19 cellular contexts compared by ENCODE assay signal in genomic region chr14:72716471-72716870, GRCh38.
A peak's percentile ranks its signal among the peaks of the same experiment; 100 is the strongest.
DNase-seq lines count a peak whose midpoint lies in the region; ATAC-seq and TF ChIP-seq lines count a peak whose summit lies in the region.
"Had no signal": no experiment of that assay in that cellular context is flagged by ENCODE, and none has a peak within 500 bp of the region (broad histone marks: within the 10 kb centered on the region; RNA-seq: fewer than 3 reads in every experiment).

No MANE protein-coding gene starts in this region.

- ATAC-seq in Right ventricle myocardium inferior (no peak), naive B cell (ENCODE audit: low read depth in 2 of 2) (no peak), HG03025 (IDR thresholded peaks at IDR 0.05; ENCODE audit: low FRiP score, unreplicated experiment) (no peak)
- ATAC-seq: T-helper 17 cell, WTC11 had no signal

- intact Hi-C loops in Right ventricle myocardium inferior (cut with DNase I), result loop anchor here (5.0 kb wide), 2 partner anchors 76 to 96 kb away; no protein-coding TSS in a partner anchor

- H3K9me3 ChIP-seq in right atrium auricular region, result no peaks in the 10 kb centered on the region
- H3K9me3 ChIP-seq: colonic mucosa, suprapubic skin had no signal

- TF ChIP-seq CTCF in right atrium auricular region (IDR thresholded peaks at IDR 0.05) (no peak), brain (conservative IDR thresholded peaks at IDR 0.05) (no peak)

- H3K9me3 Mint-ChIP-seq in brain (no peaks in the 10 kb centered on the region), naive B cell (no peaks in the 10 kb centered on the region)
- H3K9me3 Mint-ChIP-seq: activated T-helper 17 cell treated with anti-CD3 and anti-CD28 coated beads, Interleukin-2, amount 50 U/mL, for 72 hours; WTC11 had no signal

- no peak overlapping the region for H3K4me3 Mint-ChIP-seq in brain
- peak overlapping the region in 6 of 8 donors; percentile 38 to 90 (median 83) for H3K4me3 Mint-ChIP-seq in naive B cell
- H3K4me3 Mint-ChIP-seq: activated T-helper 17 cell treated with anti-CD3 and anti-CD28 coated beads, Interleukin-2, amount 50 U/mL, for 72 hours; T-helper 17 cell; WTC11 had no signal

- peak overlapping the region; percentile 84 to 87 for H3K27ac ChIP-seq in right atrium auricular region
- H3K27ac ChIP-seq: colonic mucosa, suprapubic skin had no signal

- H3K4me1 Mint-ChIP-seq in brain (peaks cover 36% of the 10 kb centered on the region), naive B cell (peaks cover 51 to 68% (median 58%) of the 10 kb centered on the region in 3 donors)
- H3K4me1 Mint-ChIP-seq: WTC11 had no signal

- H3K36me3 Mint-ChIP-seq in brain (no peaks in the 10 kb centered on the region), naive B cell (peaks cover 4 to 8% of the 10 kb centered on the region in 2 donors)
- H3K36me3 Mint-ChIP-seq: WTC11 had no signal

- H3K27me3 Mint-ChIP-seq in brain, result peaks cover 3% of the 10 kb centered on the region
- no peaks in the 10 kb centered on the region for H3K27me3 Mint-ChIP-seq in naive B cell
- H3K27me3 Mint-ChIP-seq: activated T-helper 17 cell treated with anti-CD3 and anti-CD28 coated beads, Interleukin-2, amount 50 U/mL, for 72 hours; T-helper 17 cell had no signal

- DNase-seq in right atrium auricular region (ENCODE audit: low spot score) (no peak), Right ventricle myocardium inferior (ENCODE audit: missing footprints) (no peak), naive B cell (no peak), NCI-H446 treated with DMSO at 0.1 percent for 48 hours (lab: John Stamatoyannopoulos, UW) (no peak), HT-29 (ENCODE audit: low spot score) (no peak)
- DNase-seq: activated CD8-positive, alpha-beta memory T cell treated with anti-CD3 and anti-CD28 coated beads for 24 hours; AML-193; colonic mucosa; DMS153; KBM-7; NCI-H1048; NK-92 treated with Interleukin-12 subunit alpha and Interleukin-12 subunit beta, amount 100 ng/mL, for 24 hours; stimulated activated CD4-positive, alpha-beta T cell treated with anti-CD3 and anti-CD28 coated beads, Interleukin-2, amount 100 ng/mL, for 24 hours; T-helper 17 cell had no signal

- peak overlapping the region in 3 of 5 experiments; percentile 3 to 85 (median 48) for H3K27ac Mint-ChIP-seq in brain
- H3K27ac Mint-ChIP-seq in naive B cell, result peak overlapping the region in 4 of 6 donors; percentile 28 to 86 (median 76)
- H3K27ac Mint-ChIP-seq: activated T-helper 17 cell treated with anti-CD3 and anti-CD28 coated beads, Interleukin-2, amount 50 U/mL, for 72 hours; T-helper 17 cell; WTC11 had no signal

- no peak overlapping the region for H3K4me3 ChIP-seq in right atrium auricular region
- H3K4me3 ChIP-seq: colonic mucosa, suprapubic skin had no signal

- H3K27me3 ChIP-seq in right atrium auricular region, result no peaks in the 10 kb centered on the region
- H3K27me3 ChIP-seq: colonic mucosa, suprapubic skin had no signal

- peaks cover 0 to 52% of the 10 kb centered on the region in 2 donors for H3K4me1 ChIP-seq in right atrium auricular region
- H3K4me1 ChIP-seq: colonic mucosa had no signal

- H3K36me3 ChIP-seq in right atrium auricular region, result no peaks in the 10 kb centered on the region
- H3K36me3 ChIP-seq: colonic mucosa, suprapubic skin had no signal

Comparison
In these comparisons a context has a peak if more than half of its experiments do, and no peak if none do; other contexts are left out.
1. H3K4me3 Mint-ChIP-seq: peak in naive B cell (6 of 8); none in brain (0 of 5).